In the genomic region with DNA sequence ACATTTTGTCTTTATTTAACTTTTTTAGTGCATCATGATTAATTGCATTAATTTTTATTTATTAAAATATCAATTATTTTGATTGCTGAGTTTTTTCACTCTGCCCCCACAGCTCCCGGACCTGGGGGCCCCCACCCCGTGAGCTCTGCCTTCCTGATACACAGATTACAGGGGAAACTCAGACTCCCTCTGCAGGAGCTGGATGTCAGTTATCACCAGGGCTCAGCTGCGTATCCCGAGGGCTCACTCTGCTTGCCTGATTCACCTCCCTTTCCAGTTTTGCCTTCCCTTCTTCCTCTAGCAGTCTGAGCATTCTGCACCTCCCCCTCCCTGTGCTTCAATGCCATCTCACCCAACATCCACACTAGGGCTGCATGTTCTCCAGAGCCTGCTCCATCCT, we compare ENCODE assay signal across 18 cellular contexts.
"Had no signal": no experiment of that assay in that cellular context is flagged by ENCODE, and none has a peak within 500 bp of the region (broad histone marks: within the 10 kb centered on the region; RNA-seq: fewer than 3 reads in every experiment).

No MANE protein-coding gene starts in this region.

- H3K27me3 Mint-ChIP-seq: activated CD8-positive, alpha-beta memory T cell treated with anti-CD3 and anti-CD28 coated beads, Interleukin-2, amount 10 ng/mL, durations not matched to agents 7 days and 5 days had no signal

- H3K4me3 Mint-ChIP-seq: activated CD4-positive, alpha-beta memory T cell treated with anti-CD3 and anti-CD28 coated beads for 36 hours; activated CD8-positive, alpha-beta memory T cell treated with anti-CD3 and anti-CD28 coated beads, Interleukin-2, amount 10 ng/mL, durations not matched to agents 7 days and 5 days; activated naive CD4-positive, alpha-beta T cell treated with anti-CD3 and anti-CD28 coated beads for 36 hours; activated naive CD8-positive, alpha-beta T cell treated with anti-CD3 and anti-CD28 coated beads, Interleukin-2, amount 50 U/mL, for 24 hours; memory B cell; naive thymus-derived CD4-positive, alpha-beta T cell; T-cell had no signal

- H3K4me1 Mint-ChIP-seq: activated CD8-positive, alpha-beta memory T cell treated with anti-CD3 and anti-CD28 coated beads, Interleukin-2, amount 10 ng/mL, durations not matched to agents 7 days and 5 days; activated naive CD8-positive, alpha-beta T cell treated with anti-CD3 and anti-CD28 coated beads, Interleukin-2, amount 50 U/mL, for 24 hours; memory B cell; T-cell had no signal

- H3K27ac Mint-ChIP-seq: activated CD4-positive, alpha-beta memory T cell treated with anti-CD3 and anti-CD28 coated beads for 36 hours; activated CD8-positive, alpha-beta memory T cell treated with anti-CD3 and anti-CD28 coated beads, Interleukin-2, amount 10 ng/mL, durations not matched to agents 7 days and 5 days; activated naive CD4-positive, alpha-beta T cell treated with anti-CD3 and anti-CD28 coated beads for 36 hours; activated naive CD8-positive, alpha-beta T cell treated with anti-CD3 and anti-CD28 coated beads, Interleukin-2, amount 50 U/mL, for 24 hours; activated T-helper 2 cell treated with anti-CD3 and anti-CD28 coated beads, Interferon-gamma antibody, Interleukin-2, Interleukin-4, amounts not matched to agents 10 μg/mL and 5 μg/mL and 100 μg/mL, durations not matched to agents 14 hours and 24 hours and 36 hours; memory B cell; naive thymus-derived CD4-positive, alpha-beta T cell; T-cell had no signal

- H3K9me3 Mint-ChIP-seq: activated CD4-positive, alpha-beta memory T cell treated with anti-CD3 and anti-CD28 coated beads for 36 hours; activated naive CD4-positive, alpha-beta T cell treated with anti-CD3 and anti-CD28 coated beads for 36 hours; activated naive CD8-positive, alpha-beta T cell treated with anti-CD3 and anti-CD28 coated beads, Interleukin-2, amount 50 U/mL, for 24 hours; activated T-helper 2 cell treated with anti-CD3 and anti-CD28 coated beads, Interferon-gamma antibody, Interleukin-2, Interleukin-4, amounts not matched to agents 10 μg/mL and 5 μg/mL and 100 μg/mL, durations not matched to agents 14 hours and 24 hours and 36 hours; memory B cell had no signal

- H3K9me3 ChIP-seq: ascending aorta, mucosa of descending colon, tibial nerve had no signal

- H3K27me3 ChIP-seq: ascending aorta, tibial nerve had no signal

- H3K4me3 ChIP-seq: ascending aorta, mucosa of descending colon, tibial nerve had no signal

- FAIRE-seq: bronchial epithelial cell had no signal

- H3K27ac ChIP-seq: ascending aorta had no signal

- H3K36me3 ChIP-seq: ascending aorta, tibial nerve had no signal

- H3K36me3 Mint-ChIP-seq: activated CD4-positive, alpha-beta memory T cell treated with anti-CD3 and anti-CD28 coated beads for 36 hours; activated CD8-positive, alpha-beta memory T cell treated with anti-CD3 and anti-CD28 coated beads, Interleukin-2, amount 10 ng/mL, durations not matched to agents 7 days and 5 days; memory B cell; T-cell had no signal

- DNase-seq: activated CD4-positive, alpha-beta memory T cell treated with anti-CD3 and anti-CD28 coated beads for 36 hours; activated CD4-positive, alpha-beta T cell treated with anti-CD3 and anti-CD28 coated beads for 1 hour; activated CD8-positive, alpha-beta memory T cell treated with anti-CD3 and anti-CD28 coated beads, Interleukin-2, amount 10 ng/mL, durations not matched to agents 7 days and 5 days; activated naive CD4-positive, alpha-beta T cell treated with anti-CD3 and anti-CD28 coated beads for 36 hours; activated naive CD8-positive, alpha-beta T cell treated with anti-CD3 and anti-CD28 coated beads, Interleukin-2, amount 50 U/mL, for 24 hours; activated T-cell treated with anti-CD3 and anti-CD28 coated beads, Interleukin-2, amount 50 U/mL, for 1 hour; left ventricle myocardium superior; mucosa of descending colon; naive thymus-derived CD4-positive, alpha-beta T cell; stimulated activated CD4-positive, alpha-beta T cell treated with anti-CD3 and anti-CD28 coated beads, Interleukin-4, amount 100 ng/mL, for 1 hour; stimulated activated naive CD4-positive, alpha-beta T cell treated with Interleukin-2 at 50 U/mL for 16 hours; T-cell; T1000 had no signal
